In genomic region chrX:134537179-134537945, GRCh38 we compare ENCODE assay signal across 11 cellular contexts.
A peak's percentile ranks its signal among the peaks of the same experiment; 100 is the strongest.
DNase-seq lines count a peak whose midpoint lies in the region; TF ChIP-seq lines count a peak whose summit lies in the region.
"Had no signal": no experiment of that assay in that cellular context is flagged by ENCODE, and none has a peak within 500 bp of the region (broad histone marks: within the 10 kb centered on the region; RNA-seq: fewer than 3 reads in every experiment).

No MANE protein-coding gene starts in this region.

- peak; percentile 89 for DNase-seq in AG10803 (ENCODE audit: low read depth)
- peak; percentile 68 for DNase-seq in colonic mucosa
- DNase-seq in mesothelial cell of epicardium (ENCODE audit: low spot score in 2 of 2, unreplicated experiment in 2 of 2) = no peak
- DNase-seq in anterior cingulate cortex (lab: John Stamatoyannopoulos, UW) = no peak
- DNase-seq in activated effector memory CD4-positive, alpha-beta T cell treated with anti-CD3 and anti-CD28 coated beads, Interleukin-2, amount 50 U/mL, for 16 hours = no peak
- no peak for DNase-seq in tibial artery
- DNase-seq in NCI-H526 treated with DMSO at 0.1 percent for 48 hours (lab: John Stamatoyannopoulos, UW) = no peak
- DNase-seq: activated CD4-positive, alpha-beta T cell treated with anti-CD3 and anti-CD28 coated beads, Interleukin-2, amount 50 U/mL, for 1 hour; activated naive CD4-positive, alpha-beta T cell treated with anti-CD3 and anti-CD28 coated beads, Interleukin-2, amount 50 U/mL, for 16 hours; CD4-positive, CD25-positive, alpha-beta regulatory T cell had no signal

- peak overlapping the region; percentile 50 for H3K27ac Mint-ChIP-seq in mesothelial cell of epicardium
- H3K27ac Mint-ChIP-seq: CD4-positive, CD25-positive, alpha-beta regulatory T cell had no signal

- TF ChIP-seq CTCF in AG10803 (conservative IDR thresholded peaks at IDR 0.05; ENCODE audit: low read length) (no peak), colonic mucosa (IDR thresholded peaks at IDR 0.05) (no peak), mesothelial cell of epicardium (IDR thresholded peaks at IDR 0.05; ENCODE audit: unreplicated experiment) (no peak), tibial artery (IDR thresholded peaks at IDR 0.05) (no peak)

- H3K27me3 ChIP-seq in colonic mucosa (no peaks in the 10 kb centered on the region), tibial artery (no peaks in the 10 kb centered on the region)

- no peaks in the 10 kb centered on the region for H3K4me1 ChIP-seq in colonic mucosa
- H3K4me1 ChIP-seq in tibial artery = no peaks in the 10 kb centered on the region

- H3K4me3 ChIP-seq in AG10803 (ENCODE audit: low read length) (no peak overlapping the region), colonic mucosa (no peak overlapping the region), tibial artery (no peak overlapping the region)

- TF ChIP-seq EP300 in Ishikawa (IDR thresholded peaks at IDR 0.05; ENCODE audit: borderline replicate concordance) = no peak

- H3K36me3 ChIP-seq in colonic mucosa (no peaks in the 10 kb centered on the region), tibial artery (no peaks in the 10 kb centered on the region)

- intact Hi-C loops in colonic mucosa (cut with DNase I) = no loop called here
- intact Hi-C loops in tibial artery (cut with DNase I; ENCODE audit: low total_unique reads) = no loop called here

- no peak overlapping the region for H3K4me3 Mint-ChIP-seq in mesothelial cell of epicardium
- H3K4me3 Mint-ChIP-seq: CD4-positive, CD25-positive, alpha-beta regulatory T cell had no signal

- H3K4me1 Mint-ChIP-seq in mesothelial cell of epicardium = peaks cover 10% of the 10 kb centered on the region
- H3K4me1 Mint-ChIP-seq: CD4-positive, CD25-positive, alpha-beta regulatory T cell had no signal

- H3K9me3 ChIP-seq in colonic mucosa (no peaks in the 10 kb centered on the region), tibial artery (no peaks in the 10 kb centered on the region)

- no peak overlapping the region for H3K9ac ChIP-seq in colonic mucosa (ENCODE audit: low read depth in 2 of 2, low read length in 2 of 2)

- H3K27ac ChIP-seq in colonic mucosa = no peak overlapping the region
- no peak overlapping the region for H3K27ac ChIP-seq in tibial artery

- H3K9me3 Mint-ChIP-seq in mesothelial cell of epicardium = peaks cover 18% of the 10 kb centered on the region
- H3K9me3 Mint-ChIP-seq: CD4-positive, CD25-positive, alpha-beta regulatory T cell had no signal

- TF ChIP-seq RAD21 in Ishikawa (IDR thresholded peaks at IDR 0.05; ENCODE audit: low read depth) = no peak

- no peaks in the 10 kb centered on the region for H3K36me3 Mint-ChIP-seq in mesothelial cell of epicardium
- H3K36me3 Mint-ChIP-seq: CD4-positive, CD25-positive, alpha-beta regulatory T cell had no signal

- H3K27me3 Mint-ChIP-seq in mesothelial cell of epicardium (ENCODE audit: low read depth) = no peaks in the 10 kb centered on the region

TF ChIP-seq in Ishikawa, 13 proteins besides CTCF, POLR2A, EP300 and RAD21:
- 0 out of 2 replicates have a peak, but pooled peaks have one; percentile 45 for TF ChIP-seq TEAD4 (IDR thresholded peaks at IDR 0.05)
- no peak for TF ChIP-seq TAF1 (IDR thresholded peaks at IDR 0.05; ENCODE audit: low read depth)

Comparison
In these comparisons a context has a peak if more than half of its experiments do, and no peak if none do; other contexts are left out.
1. DNase-seq: peak in AG10803 (single experiment) and colonic mucosa (single experiment); none in mesothelial cell of epicardium (0 of 2), anterior cingulate cortex (0 of 58), activated effector memory CD4-positive, alpha-beta T cell treated with anti-CD3 and anti-CD28 coated beads, Interleukin-2, amount 50 U/mL, for 16 hours (single experiment), tibial artery (0 of 2) and NCI-H526 treated with DMSO at 0.1 percent for 48 hours (single experiment).